In the genomic region with DNA sequence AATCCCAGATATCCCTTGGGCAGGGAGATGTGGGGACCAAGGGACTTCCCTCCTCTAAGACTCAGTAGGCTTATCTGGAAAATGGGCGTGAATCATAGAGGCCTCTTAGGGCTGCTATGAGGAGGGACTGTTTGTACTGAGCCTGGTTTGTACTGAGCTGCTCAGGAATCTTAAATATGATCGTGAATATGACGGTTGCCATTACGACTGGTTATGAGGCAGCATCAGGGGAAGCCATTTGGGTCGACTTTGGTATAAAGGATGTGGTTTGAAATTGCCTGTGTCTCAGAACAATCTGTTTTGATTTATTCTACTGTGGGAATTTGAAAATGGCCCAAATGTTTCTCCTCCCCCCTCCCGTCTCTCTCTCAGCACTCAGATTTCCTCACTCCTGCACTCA, we compare ENCODE assay signal across 18 cellular contexts. TPM values are rescaled to one million over a fixed set of nuclear protein-coding genes. Genes with fewer than 3 reads are reported as not detected.
DNase-seq lines count a peak whose midpoint lies in the region; ATAC-seq and TF ChIP-seq lines count a peak whose summit lies in the region.
"Had no signal": no experiment of that assay in that cellular context is flagged by ENCODE, and none has a peak within 500 bp of the region (broad histone marks: within the 10 kb centered on the region; RNA-seq: fewer than 3 reads in every experiment).

No MANE protein-coding gene starts in this region.

- peaks cover 8% of the 10 kb centered on the region for H3K4me1 ChIP-seq in H9 (ENCODE audit: insufficient read depth, low read length)
- peaks cover 14% of the 10 kb centered on the region for H3K4me1 ChIP-seq in lower lobe of right lung
- peaks cover 2% of the 10 kb centered on the region for H3K4me1 ChIP-seq in mesendoderm (ENCODE audit: control insufficient read depth, low read depth, low read length)
- H3K4me1 ChIP-seq: BLaER1 had no signal

- H3K27ac ChIP-seq in H9 (ENCODE audit: insufficient read length, low read depth, low read length), result no peak overlapping the region
- H3K27ac ChIP-seq in WERI-Rb-1, result no peak overlapping the region
- no peak overlapping the region for H3K27ac ChIP-seq in lower lobe of right lung
- no peak overlapping the region for H3K27ac ChIP-seq in mesendoderm (ENCODE audit: low read depth, low read length)
- H3K27ac ChIP-seq: BLaER1, coronary artery had no signal

- intact Hi-C loops in lower lobe of right lung (cut with DNase I), result no loop called here

- H2BK5ac ChIP-seq in H9 (ENCODE audit: insufficient read length, low read length) (no peak overlapping the region), mesendoderm (ENCODE audit: low read length) (no peak overlapping the region)

- no peak overlapping the region for H2AFZ ChIP-seq in H9 (ENCODE audit: low read length)

- no peaks in the 10 kb centered on the region for H3K79me1 ChIP-seq in H9 (ENCODE audit: insufficient read depth, low read depth, low read length, poor library complexity, severe bottlenecking)
- no peaks in the 10 kb centered on the region for H3K79me1 ChIP-seq in mesendoderm (ENCODE audit: low read length)

- no peak overlapping the region for H2BK20ac ChIP-seq in H9 (ENCODE audit: low read depth, low read length, poor library complexity, severe bottlenecking)

- peak; percentile 85 for DNase-seq in AG20443 (ENCODE audit: low spot score)
- peak; percentile 3 for DNase-seq in H9
- DNase-seq in endothelial cell (ENCODE audit: low spot score), result no peak
- DNase-seq in naive thymus-derived CD8-positive, alpha-beta T cell, result peak in 1 of 10 donors; percentile 27
- no peak for DNase-seq in WERI-Rb-1
- no peak for DNase-seq in lower lobe of right lung
- no peak for DNase-seq in NCI-H82 treated with DMSO at 0.1 percent for 48 hours (lab: John Stamatoyannopoulos, UW; ENCODE audit: unreplicated experiment)
- DNase-seq in mesendoderm, result no peak
- DNase-seq: activated CD4-positive, alpha-beta T cell treated with anti-CD3 and anti-CD28 coated beads for 48 hours; activated T-cell treated with anti-CD3 and anti-CD28 coated beads, Interleukin-2, amount 50 U/mL, for 24 hours; NCI-H1092; NCI-H2171 treated with DMSO at 0.1 percent for 48 hours; NK-92 treated with Interleukin-12 subunit alpha and Interleukin-12 subunit beta, amount 100 ng/mL, for 24 hours; stimulated activated CD4-positive, alpha-beta T cell treated with anti-CD3 and anti-CD28 coated beads, Interleukin-4, amount 100 ng/mL, for 4 hours had no signal

- H3K36me3 Mint-ChIP-seq in H9 (ENCODE audit: insufficient read depth in 1 of 3, low read depth in 3 of 3), result peaks cover 0 to 4% (median 2%) of the 10 kb centered on the region in 3 experiments; a peak in 2 of 7 replicates
- H3K36me3 Mint-ChIP-seq in endothelial cell (ENCODE audit: low read depth, unreplicated experiment), result peaks cover 48% of the 10 kb centered on the region
- H3K36me3 Mint-ChIP-seq in naive thymus-derived CD8-positive, alpha-beta T cell, result peaks cover 0 to 1% (median 0%) of the 10 kb centered on the region in 3 donors

- H3T11ph ChIP-seq in H9 (ENCODE audit: low read length), result no peak overlapping the region

- no peak overlapping the region for H2BK15ac ChIP-seq in H9 (ENCODE audit: low read depth, low read length)
- H2BK15ac ChIP-seq in mesendoderm (replicated peaks; ENCODE audit: low read depth), result no peak overlapping the region

- H3K9me3 Mint-ChIP-seq in H9 (no peaks in the 10 kb centered on the region; a peak in 2 of 5 replicates), endothelial cell (ENCODE audit: unreplicated experiment) (no peaks in the 10 kb centered on the region)
- H3K9me3 Mint-ChIP-seq in naive thymus-derived CD8-positive, alpha-beta T cell, result no peaks in the 10 kb centered on the region
- H3K9me3 Mint-ChIP-seq: activated T-cell treated with anti-CD3 and anti-CD28 coated beads, Interleukin-2, amount 50 U/mL, for 24 hours; T-helper 2 cell treated with Interferon-gamma antibody and Interleukin-4, amounts not matched to agents 5 μg/mL and 100 μg/mL, for 36 hours had no signal

- H3K9ac ChIP-seq in H9 (ENCODE audit: extremely low read depth, insufficient read length, low read length), result no peak overlapping the region
- no peak overlapping the region for H3K9ac ChIP-seq in mesendoderm (ENCODE audit: low read length)
- H3K9ac ChIP-seq: BLaER1 had no signal

- no CpG with 5 or more reads among the region's 6 CpGs for WGBS in H9 (ENCODE audit: extremely low coverage, insufficient read length, low lambda C conversion rate)
- no CpG with 5 or more reads among the region's 6 CpGs for WGBS in mesendoderm (ENCODE audit: extremely low coverage, insufficient coverage, low lambda C conversion rate)

- H2AK5ac ChIP-seq in H9 (ENCODE audit: insufficient read length, low read length) (no peak overlapping the region), mesendoderm (ENCODE audit: low read length) (no peak overlapping the region)

- no peaks in the 10 kb centered on the region for H3K9me3 ChIP-seq in H9 (ENCODE audit: control insufficient read depth, low read depth, low read length)
- H3K9me3 ChIP-seq in WERI-Rb-1 (ENCODE audit: severe bottlenecking), result no peaks in the 10 kb centered on the region
- no peaks in the 10 kb centered on the region for H3K9me3 ChIP-seq in lower lobe of right lung
- H3K9me3 ChIP-seq: BLaER1 had no signal

- H3K27ac Mint-ChIP-seq in H9, result no peak overlapping the region
- peak overlapping the region; percentile 32 for H3K27ac Mint-ChIP-seq in endothelial cell (ENCODE audit: unreplicated experiment)
- peak overlapping the region; percentile 9 to 93 (median 72) for H3K27ac Mint-ChIP-seq in naive thymus-derived CD8-positive, alpha-beta T cell
- H3K27ac Mint-ChIP-seq: T-helper 2 cell treated with Interferon-gamma antibody and Interleukin-4, amounts not matched to agents 5 μg/mL and 100 μg/mL, for 36 hours had no signal

- H3K4me2 ChIP-seq in H9 (ENCODE audit: insufficient read depth, insufficient read length, low read length) (no peak overlapping the region), mesendoderm (ENCODE audit: low read length) (no peak overlapping the region)
- H3K4me2 ChIP-seq: BLaER1 had no signal

- H3K27me3 ChIP-seq in H9 (ENCODE audit: insufficient read depth, low read length) (peaks cover 3% of the 10 kb centered on the region; the same call in 1 of the 2 replicates), WERI-Rb-1 (ENCODE audit: insufficient read depth, low read depth, severe bottlenecking) (no peaks in the 10 kb centered on the region), lower lobe of right lung (ENCODE audit: low read depth) (no peaks in the 10 kb centered on the region), mesendoderm (ENCODE audit: insufficient read depth, low read length, poor library complexity) (no peaks in the 10 kb centered on the region)
- H3K27me3 ChIP-seq: BLaER1 had no signal

- H3K18ac ChIP-seq in H9 (ENCODE audit: insufficient read length, low read depth, low read length) (no peak overlapping the region), mesendoderm (ENCODE audit: low read length) (no peak overlapping the region)

- no peak for TF ChIP-seq CTCF in H9 (conservative IDR thresholded peaks at IDR 0.05)
- no peak for TF ChIP-seq CTCF in endothelial cell (IDR thresholded peaks at IDR 0.05; ENCODE audit: unreplicated experiment)
- no peak for TF ChIP-seq CTCF in WERI-Rb-1 (IDR thresholded peaks at IDR 0.05; ENCODE audit: low read depth, low read length)
- no peak for TF ChIP-seq CTCF in lower lobe of right lung (IDR thresholded peaks at IDR 0.05)

- peaks cover 39 to 57% of the 10 kb centered on the region in 2 experiments for H3K4me1 Mint-ChIP-seq in H9
- peaks cover 89% of the 10 kb centered on the region for H3K4me1 Mint-ChIP-seq in endothelial cell (ENCODE audit: unreplicated experiment)
- H3K4me1 Mint-ChIP-seq in naive thymus-derived CD8-positive, alpha-beta T cell, result peaks cover 17 to 31% (median 22%) of the 10 kb centered on the region in 4 donors

- H3K23ac ChIP-seq in H9 (ENCODE audit: insufficient read length, low read depth, low read length), result no peak overlapping the region
- H3K23ac ChIP-seq in mesendoderm (ENCODE audit: low read length), result no peak overlapping the region

- H3K4me3 ChIP-seq in WERI-Rb-1 (ENCODE audit: low read depth, low read length) (no peak overlapping the region), lower lobe of right lung (no peak overlapping the region), mesendoderm (ENCODE audit: low read length) (no peak overlapping the region)
- H3K4me3 ChIP-seq: BLaER1, coronary artery, lung had no signal

- peaks cover 20% of the 10 kb centered on the region for H3K27me3 Mint-ChIP-seq in H9 (ENCODE audit: low read depth)
- peaks cover 10% of the 10 kb centered on the region for H3K27me3 Mint-ChIP-seq in endothelial cell (ENCODE audit: unreplicated experiment)
- peaks cover 0 to 2% (median 0%) of the 10 kb centered on the region in 5 donors for H3K27me3 Mint-ChIP-seq in naive thymus-derived CD8-positive, alpha-beta T cell
- H3K27me3 Mint-ChIP-seq: activated T-cell treated with anti-CD3 and anti-CD28 coated beads, Interleukin-2, amount 50 U/mL, for 24 hours had no signal

- H2BK120ac ChIP-seq in H9 (ENCODE audit: low read depth, low read length, poor library complexity, severe bottlenecking) (no peak overlapping the region), mesendoderm (ENCODE audit: low read depth, low read length) (no peak overlapping the region)

- POLR2A ChIA-PET in naive thymus-derived CD8-positive, alpha-beta T cell (lab: Charles Lee), result no interaction called here

- H3K4ac ChIP-seq in H9 (ENCODE audit: low read depth, low read length), result no peak overlapping the region
- H3K4ac ChIP-seq in mesendoderm (ENCODE audit: low read depth, low read length), result no peak overlapping the region

- H3K56ac ChIP-seq in H9 (ENCODE audit: insufficient read length, low read depth, low read length), result no peak overlapping the region
- no peak overlapping the region for H3K56ac ChIP-seq in mesendoderm (ENCODE audit: low read length)

- H2BK12ac ChIP-seq in H9 (ENCODE audit: insufficient read length, low read depth, low read length), result no peak overlapping the region

- H3K14ac ChIP-seq in H9 (ENCODE audit: insufficient read depth, low read length), result no peak overlapping the region

- no peaks in the 10 kb centered on the region for H3K79me2 ChIP-seq in H9 (ENCODE audit: insufficient read depth, low read length)
- no peaks in the 10 kb centered on the region for H3K79me2 ChIP-seq in mesendoderm (ENCODE audit: control insufficient read depth, insufficient read depth, low read length)

- H3K23me2 ChIP-seq in H9 (ENCODE audit: insufficient read length, low read depth, low read length, poor library complexity, severe bottlenecking), result no peaks in the 10 kb centered on the region

- no peak overlapping the region for H4K91ac ChIP-seq in H9 (ENCODE audit: insufficient read length, low read depth, low read length)

- H4K8ac ChIP-seq in H9 (replicated peaks; ENCODE audit: insufficient read length, low read depth, low read length) (no peak overlapping the region), mesendoderm (ENCODE audit: low read depth, low read length) (no peak overlapping the region)

- no peaks in the 10 kb centered on the region for H4K20me1 ChIP-seq in H9 (ENCODE audit: control insufficient read depth, insufficient read depth, insufficient read length)
- H4K20me1 ChIP-seq: BLaER1 had no signal

- H4K5ac ChIP-seq in H9 (ENCODE audit: insufficient read length, low read depth, low read length) (no peak overlapping the region), mesendoderm (ENCODE audit: low read length) (no peak overlapping the region)

- H3K36me3 ChIP-seq in WERI-Rb-1, result no peaks in the 10 kb centered on the region
- H3K36me3 ChIP-seq in lower lobe of right lung, result no peaks in the 10 kb centered on the region
- H3K36me3 ChIP-seq in mesendoderm (ENCODE audit: control insufficient read depth, insufficient read depth, low read length), result no peaks in the 10 kb centered on the region
- H3K36me3 ChIP-seq: BLaER1 had no signal

- ATAC-seq in naive thymus-derived CD8-positive, alpha-beta T cell, result peak; percentile 23 to 75
- ATAC-seq in lower lobe of right lung, result no peak

- no peak overlapping the region for H3K4me3 Mint-ChIP-seq in H9
- H3K4me3 Mint-ChIP-seq in endothelial cell (ENCODE audit: unreplicated experiment), result peak overlapping the region; percentile 24
- H3K4me3 Mint-ChIP-seq in naive thymus-derived CD8-positive, alpha-beta T cell, result peak overlapping the region in 9 of 10 donors; percentile 33 to 71 (median 59)
- H3K4me3 Mint-ChIP-seq: activated T-cell treated with anti-CD3 and anti-CD28 coated beads, Interleukin-2, amount 50 U/mL, for 24 hours; T-helper 2 cell treated with Interferon-gamma antibody and Interleukin-4, amounts not matched to agents 5 μg/mL and 100 μg/mL, for 36 hours had no signal

RNA-seq across cellular contexts. Expression of a gene that starts 20.6 kb away (rescaled TPM):
- 25.3 and 26.5 TPM in 2 replicates for total RNA-seq in H9 (2021)
- 717 TPM for total RNA-seq in endothelial cell (ENCODE audit: unreplicated experiment)
- 1 to 10 TPM; 1.3 to 1.5 TPM for total RNA-seq in naive thymus-derived CD8-positive, alpha-beta T cell
- polyA plus RNA-seq in naive thymus-derived CD8-positive, alpha-beta T cell, result 1 to 10 TPM in 2 of 3 donors, under 1 TPM in 1; 0.73 to 5.5 (median 4.1) TPM
- 38.4 TPM for total RNA-seq in lower lobe of right lung
- polyA plus RNA-seq in mesendoderm (2013, experiment 1 of 2), result 10.5 TPM
- polyA plus RNA-seq in mesendoderm (2013, experiment 2 of 2), result 10.5 TPM

Comparison
In these comparisons a context has a peak if more than half of its experiments do, and no peak if none do; other contexts are left out.
1. DNase-seq: peak in AG20443 (single experiment) and H9 (single experiment); none in endothelial cell (single experiment), WERI-Rb-1 (single experiment), lower lobe of right lung (single experiment), NCI-H82 treated with DMSO at 0.1 percent for 48 hours (single experiment) and mesendoderm (single experiment).
2. H3K27ac Mint-ChIP-seq: peak in endothelial cell (single experiment) and naive thymus-derived CD8-positive, alpha-beta T cell (10 of 10); none in H9 (0 of 3).
3. H3K4me3 Mint-ChIP-seq: peak in endothelial cell (single experiment) and naive thymus-derived CD8-positive, alpha-beta T cell (9 of 10); none in H9 (0 of 2).
4. ATAC-seq: peak in naive thymus-derived CD8-positive, alpha-beta T cell (2 of 2); none in lower lobe of right lung (0 of 2).
5. RNA of a gene that starts 20.6 kb away (total RNA-seq): 717 TPM in endothelial cell (single experiment); 38.4 TPM in lower lobe of right lung (single experiment), 25.3 to 26.5 TPM in H9 and 1.3 to 1.5 TPM in naive thymus-derived CD8-positive, alpha-beta T cell; every median in the first group is over 10 times any median in the second.